In the genomic region with DNA sequence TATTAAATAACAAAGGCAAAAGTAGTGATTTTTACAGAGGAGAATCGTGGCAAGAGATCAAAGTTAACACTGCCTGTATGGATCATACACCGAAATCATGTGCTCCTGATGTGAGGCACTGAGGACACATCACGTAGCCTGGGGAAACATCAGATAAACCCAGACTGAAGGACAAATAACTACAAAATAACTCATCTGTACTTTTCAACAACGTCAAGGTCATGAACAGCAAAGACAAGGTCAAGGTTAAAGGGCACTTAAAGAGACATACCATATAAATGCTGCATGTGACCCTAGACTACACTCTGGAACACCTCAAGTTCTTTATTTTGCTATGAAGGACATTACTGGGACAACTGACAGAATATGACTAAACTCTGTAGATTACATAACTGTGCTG, we compare ENCODE assay signal across 17 cellular contexts. TPM values are rescaled to one million over a fixed set of nuclear protein-coding genes. Genes with fewer than 3 reads are reported as not detected.
A peak's percentile ranks its signal among the peaks of the same experiment; 100 is the strongest.
DNase-seq lines count a peak whose midpoint lies in the region; ATAC-seq and TF ChIP-seq lines count a peak whose summit lies in the region.
"Had no signal": no experiment of that assay in that cellular context is flagged by ENCODE, and none has a peak within 500 bp of the region (broad histone marks: within the 10 kb centered on the region; RNA-seq: fewer than 3 reads in every experiment).

No MANE protein-coding gene starts in this region.

- peaks cover 93% of the 10 kb centered on the region for H3K4me1 Mint-ChIP-seq in activated T-cell treated with anti-CD3 and anti-CD28 coated beads, Interleukin-2, amount 50 U/mL, for 24 hours (ENCODE audit: low read depth)
- H3K4me1 Mint-ChIP-seq in activated T-cell treated with anti-CD3 and anti-CD28 coated beads, Interleukin-2, amount 50 U/mL, for 4 hours (ENCODE audit: low read depth) = peaks cover 92% of the 10 kb centered on the region
- peaks cover 87% of the 10 kb centered on the region for H3K4me1 Mint-ChIP-seq in activated naive CD8-positive, alpha-beta T cell treated with anti-CD3 and anti-CD28 coated beads for 36 hours
- H3K4me1 Mint-ChIP-seq in endodermal cell = peaks cover 7% of the 10 kb centered on the region

- TF ChIP-seq CTCF in MM.1S (IDR thresholded peaks at IDR 0.05; ENCODE audit: low read length) (no peak), smooth muscle cell (IDR thresholded peaks at IDR 0.05; ENCODE audit: borderline replicate concordance, insufficient read depth, poor library complexity, severe bottlenecking) (no peak), endodermal cell (conservative IDR thresholded peaks at IDR 0.05) (no peak)

- no peaks in the 10 kb centered on the region for H3K9me3 ChIP-seq in MM.1S (replicated peaks; ENCODE audit: insufficient read depth, low read length)
- H3K9me3 ChIP-seq in smooth muscle cell (replicated peaks; ENCODE audit: low read depth) = no peaks in the 10 kb centered on the region
- no peaks in the 10 kb centered on the region for H3K9me3 ChIP-seq in endodermal cell (ENCODE audit: control insufficient read depth, low read length)
- H3K9me3 ChIP-seq: left lung, SJSA1, uterus had no signal

- no peaks in the 10 kb centered on the region for H4K20me1 ChIP-seq in MM.1S (ENCODE audit: insufficient read depth, low read length)
- H4K20me1 ChIP-seq in smooth muscle cell (ENCODE audit: low read depth) = peaks cover 73% of the 10 kb centered on the region

- H3K79me2 ChIP-seq in MM.1S (ENCODE audit: low read length) (peaks cover 83% of the 10 kb centered on the region), smooth muscle cell (ENCODE audit: low read depth) (peaks cover 80% of the 10 kb centered on the region)

- no peaks in the 10 kb centered on the region for H3K27me3 Mint-ChIP-seq in activated T-cell treated with anti-CD3 and anti-CD28 coated beads, Interleukin-2, amount 50 U/mL, for 24 hours
- no peaks in the 10 kb centered on the region for H3K27me3 Mint-ChIP-seq in activated T-cell treated with anti-CD3 and anti-CD28 coated beads, Interleukin-2, amount 50 U/mL, for 4 hours (ENCODE audit: low read depth)
- H3K27me3 Mint-ChIP-seq in activated naive CD8-positive, alpha-beta T cell treated with anti-CD3 and anti-CD28 coated beads for 36 hours = no peaks in the 10 kb centered on the region
- no peaks in the 10 kb centered on the region for H3K27me3 Mint-ChIP-seq in endodermal cell (ENCODE audit: insufficient read depth)

- H2AFZ ChIP-seq in MM.1S (ENCODE audit: low read length) (no peak overlapping the region), smooth muscle cell (ENCODE audit: low read depth) (no peak overlapping the region)

- H3F3A ChIP-seq in MM.1S (ENCODE audit: insufficient read depth, low read length) (peaks cover 46% of the 10 kb centered on the region), smooth muscle cell (ENCODE audit: low read depth) (peaks cover 52% of the 10 kb centered on the region)

- H3K27ac ChIP-seq in MM.1S (ENCODE audit: low read length) (peak overlapping the region; percentile 63; the same call in 1 of the 2 replicates), smooth muscle cell (ENCODE audit: low read depth) (peak overlapping the region; percentile 68), endodermal cell (ENCODE audit: low read depth, low read length) (no peak overlapping the region)
- H3K27ac ChIP-seq: SJSA1, uterus had no signal

- H3K27me3 ChIP-seq in MM.1S (replicated peaks; ENCODE audit: insufficient read depth, low read length) (no peaks in the 10 kb centered on the region), smooth muscle cell (ENCODE audit: low read depth) (no peaks in the 10 kb centered on the region), endodermal cell (ENCODE audit: control insufficient read depth, insufficient read depth, low read length, poor library complexity, severe bottlenecking) (no peaks in the 10 kb centered on the region), H7 (ENCODE audit: control insufficient read depth, insufficient read depth, low read length) (no peaks in the 10 kb centered on the region)
- H3K27me3 ChIP-seq: left lung, SJSA1, uterus had no signal

- peak overlapping the region; percentile 98 for H3K27ac Mint-ChIP-seq in activated T-cell treated with anti-CD3 and anti-CD28 coated beads, Interleukin-2, amount 50 U/mL, for 24 hours
- H3K27ac Mint-ChIP-seq in activated naive CD8-positive, alpha-beta T cell treated with anti-CD3 and anti-CD28 coated beads for 36 hours = peak overlapping the region; percentile 96
- no peak overlapping the region for H3K27ac Mint-ChIP-seq in endodermal cell

- WGBS in smooth muscle cell (ENCODE audit: low lambda C conversion rate) = 66% methylated on average over 4 of the region's 4 CpGs
- WGBS in endodermal cell (ENCODE audit: insufficient coverage in 1 of 2, insufficient read length in 1 of 2), 2 experiments = 91 to 95% methylated on average over 4 of the region's 4 CpGs

- no peak for ATAC-seq in activated T-cell treated with anti-CD3 and anti-CD28 coated beads, Interleukin-2, amount 50 U/mL, for 4 hours
- ATAC-seq: HCT116, left lung had no signal

- H3K9me2 ChIP-seq in MM.1S (replicated peaks; ENCODE audit: insufficient read depth, low read length) = no peaks in the 10 kb centered on the region

- H3K36me3 ChIP-seq in MM.1S (replicated peaks; ENCODE audit: insufficient read depth, low read length) (0 out of 2 replicates have a peak, but pooled peaks cover 8% of the 10 kb centered on the region), smooth muscle cell (ENCODE audit: low read depth) (no peaks in the 10 kb centered on the region), endodermal cell (ENCODE audit: control insufficient read depth, insufficient read depth, low read length) (peaks cover 4% of the 10 kb centered on the region), H7 (replicated peaks; ENCODE audit: control insufficient read depth, insufficient read depth, low read length) (no peaks in the 10 kb centered on the region; the same call in 1 of the 2 replicates)
- H3K36me3 ChIP-seq: left lung, SJSA1, uterus had no signal

- H3K4me2 ChIP-seq in MM.1S (ENCODE audit: low read depth, low read length) (peak overlapping the region; percentile 52), smooth muscle cell (peak overlapping the region; percentile 38)

- peaks cover 4% of the 10 kb centered on the region for H3K9me3 Mint-ChIP-seq in activated T-cell treated with anti-CD3 and anti-CD28 coated beads, Interleukin-2, amount 50 U/mL, for 24 hours
- H3K9me3 Mint-ChIP-seq in activated T-cell treated with anti-CD3 and anti-CD28 coated beads, Interleukin-2, amount 50 U/mL, for 4 hours = no peaks in the 10 kb centered on the region
- peaks cover 4% of the 10 kb centered on the region for H3K9me3 Mint-ChIP-seq in activated naive CD8-positive, alpha-beta T cell treated with anti-CD3 and anti-CD28 coated beads for 36 hours
- no peaks in the 10 kb centered on the region for H3K9me3 Mint-ChIP-seq in endodermal cell

- H3K4me1 ChIP-seq in MM.1S (ENCODE audit: low read length) (peaks cover 60% of the 10 kb centered on the region), smooth muscle cell (ENCODE audit: low read depth) (peaks cover 42% of the 10 kb centered on the region), endodermal cell (ENCODE audit: control insufficient read depth, insufficient read depth, low read length) (peaks cover 4% of the 10 kb centered on the region)
- H3K4me1 ChIP-seq: uterus had no signal

- H3K9ac ChIP-seq in MM.1S (ENCODE audit: low read length) (peak overlapping the region; percentile 38; the same call in 1 of the 2 replicates), smooth muscle cell (ENCODE audit: low read depth) (no peak overlapping the region), endodermal cell (ENCODE audit: extremely low read depth, low read length, poor library complexity, severe bottlenecking) (no peak overlapping the region)

- H3K4me3 ChIP-seq in MM.1S (ENCODE audit: low read length) (no peak overlapping the region), smooth muscle cell (no peak overlapping the region), endodermal cell (ENCODE audit: low read length) (no peak overlapping the region), H7 (ENCODE audit: insufficient read depth, low read depth, low read length) (no peak overlapping the region)
- H3K4me3 ChIP-seq: left lung, SJSA1, uterus had no signal

- peaks cover 50% of the 10 kb centered on the region for H3K36me3 Mint-ChIP-seq in activated T-cell treated with anti-CD3 and anti-CD28 coated beads, Interleukin-2, amount 50 U/mL, for 24 hours (ENCODE audit: low read depth)
- peaks cover 22% of the 10 kb centered on the region for H3K36me3 Mint-ChIP-seq in activated T-cell treated with anti-CD3 and anti-CD28 coated beads, Interleukin-2, amount 50 U/mL, for 4 hours (ENCODE audit: insufficient read depth)
- H3K36me3 Mint-ChIP-seq in activated naive CD8-positive, alpha-beta T cell treated with anti-CD3 and anti-CD28 coated beads for 36 hours = peaks cover 58% of the 10 kb centered on the region
- H3K36me3 Mint-ChIP-seq in endodermal cell (ENCODE audit: low read depth) = peaks cover 8% of the 10 kb centered on the region

- peak overlapping the region; percentile 51 for H3K4me3 Mint-ChIP-seq in activated T-cell treated with anti-CD3 and anti-CD28 coated beads, Interleukin-2, amount 50 U/mL, for 24 hours
- H3K4me3 Mint-ChIP-seq in activated T-cell treated with anti-CD3 and anti-CD28 coated beads, Interleukin-2, amount 50 U/mL, for 4 hours = no peak overlapping the region
- peak overlapping the region; percentile 42 for H3K4me3 Mint-ChIP-seq in activated naive CD8-positive, alpha-beta T cell treated with anti-CD3 and anti-CD28 coated beads for 36 hours
- H3K4me3 Mint-ChIP-seq in endodermal cell = no peak overlapping the region

- DNase-seq in activated T-cell treated with anti-CD3 and anti-CD28 coated beads, Interleukin-2, amount 50 U/mL, for 24 hours = no peak
- no peak for DNase-seq in activated T-cell treated with anti-CD3 and anti-CD28 coated beads, Interleukin-2, amount 50 U/mL, for 4 hours
- no peak for DNase-seq in MM.1S
- no peak for DNase-seq in activated naive CD8-positive, alpha-beta T cell treated with anti-CD3 and anti-CD28 coated beads for 36 hours
- DNase-seq in smooth muscle cell (lab: John Stamatoyannopoulos, UW; ENCODE audit: unreplicated experiment) = no peak
- DNase-seq in endodermal cell = no peak
- no peak for DNase-seq in DMS114 treated with DMSO at 0.1 percent for 48 hours (lab: John Stamatoyannopoulos, UW; ENCODE audit: unreplicated experiment)
- no peak for DNase-seq in H7
- DNase-seq: DMS 273 treated with DMSO at 0.1 percent for 48 hours, foreskin fibroblast, left lung, NCI-H1436, NCI-H226, posterior cingulate gyrus, uterus had no signal

RNA-seq across cellular contexts. Expression of a gene that starts 48.2 kb away (rescaled TPM):
- 10 to 100 TPM; 79.7 to 94.4 (median 88.0) TPM for total RNA-seq in activated T-cell treated with anti-CD3 and anti-CD28 coated beads, Interleukin-2, amount 50 U/mL, for 4 hours
- 10 to 100 TPM; 35.5 to 37.0 TPM for total RNA-seq in activated naive CD8-positive, alpha-beta T cell treated with anti-CD3 and anti-CD28 coated beads for 36 hours
- total RNA-seq in smooth muscle cell = 123 and 155 TPM in 2 replicates
- 71.8 and 106 TPM in 2 replicates for polyA plus RNA-seq in smooth muscle cell
- total RNA-seq in endodermal cell = 10 to 100 TPM; 33.3 to 39.9 TPM
- polyA plus RNA-seq in endodermal cell (2013, experiment 1 of 2) = 29.5 TPM
- 29.7 TPM for polyA plus RNA-seq in endodermal cell (2013, experiment 2 of 2)
- total RNA-seq in H7 (2014; rRNA removed; shearing (Covaris generic)) = 45.8 and 64.9 TPM in 2 replicates

Comparison
In these comparisons a context has a peak if more than half of its experiments do, and no peak if none do; other contexts are left out.
1. H3K4me3 Mint-ChIP-seq: peak in activated T-cell treated with anti-CD3 and anti-CD28 coated beads, Interleukin-2, amount 50 U/mL, for 24 hours (single experiment) and activated naive CD8-positive, alpha-beta T cell treated with anti-CD3 and anti-CD28 coated beads for 36 hours (single experiment); none in activated T-cell treated with anti-CD3 and anti-CD28 coated beads, Interleukin-2, amount 50 U/mL, for 4 hours (single experiment) and endodermal cell (single experiment).